10 cellular contexts compared by ENCODE assay signal in the genomic region with DNA sequence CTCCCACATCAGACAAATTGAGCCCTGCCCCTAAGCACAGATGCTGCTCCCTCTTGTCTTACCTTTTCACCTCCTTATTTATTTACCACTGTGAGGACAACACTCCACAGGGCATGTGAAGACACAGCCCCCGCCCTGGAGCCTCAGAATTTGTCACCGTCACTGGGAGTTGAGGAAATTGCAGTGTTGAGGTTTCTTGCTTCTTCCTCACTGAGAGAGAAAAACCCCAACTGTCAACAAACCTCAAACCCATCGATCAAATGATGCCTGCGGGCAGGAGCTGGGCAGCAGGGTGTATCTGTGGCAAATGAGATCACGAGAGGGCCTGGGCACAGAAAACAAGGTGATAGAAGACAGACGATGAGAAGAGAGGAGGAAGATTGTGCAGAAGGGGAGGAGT. TPM values are rescaled to one million over a fixed set of nuclear protein-coding genes. Genes with fewer than 3 reads are reported as not detected.
DNase-seq lines count a peak whose midpoint lies in the region; ATAC-seq, FAIRE-seq and TF ChIP-seq lines count a peak whose summit lies in the region.
"Had no signal": no experiment of that assay in that cellular context is flagged by ENCODE, and none has a peak within 500 bp of the region (broad histone marks: within the 10 kb centered on the region; RNA-seq: fewer than 3 reads in every experiment).

No MANE protein-coding gene starts in this region.

- TF ChIP-seq EP300 in HepG2 (IDR thresholded peaks at IDR 0.05; ENCODE audit: low read depth in 2 of 2, low read length in 2 of 2) (no peak), HepG2 (CRISPR knock-in tag; IDR thresholded peaks at IDR 0.05; ENCODE audit: borderline replicate concordance) (no peak), sigmoid colon (IDR thresholded peaks at IDR 0.05) (no peak)

- ATAC-seq in right lobe of liver (peak; percentile 9 to 42 (median 19)), HepG2 (no peak), HG02588 (IDR thresholded peaks at IDR 0.05; ENCODE audit: unreplicated experiment) (no peak)
- ATAC-seq: HCT116 had no signal

- H3K4me3 ChIP-seq in right lobe of liver (no peak overlapping the region), HepG2 (replicated peaks in 1 of 3; ENCODE audit: insufficient read depth in 1 of 3, low read depth in 2 of 3, low read length in 3 of 3) (no peak overlapping the region), esophagus (ENCODE audit: low read depth in 1 of 2, low read length in 2 of 2) (no peak overlapping the region), sigmoid colon (no peak overlapping the region)

- CTCF ChIA-PET in HepG2 (lab: Yijun Ruan, JAX; ENCODE audit: low intra/inter-chr PET ratio, low total read pairs) = no interaction called here

- no peak for DNase-seq in right lobe of liver
- DNase-seq in HepG2 (ENCODE audit: low spot score) = no peak
- DNase-seq in T1000 (lab: John Stamatoyannopoulos, UW) = peak; percentile 15
- DNase-seq in NCI-H526 treated with DMSO at 0.1 percent for 48 hours (lab: John Stamatoyannopoulos, UW) = no peak
- DNase-seq in sigmoid colon = no peak
- no peak for DNase-seq in NCI-H2227 treated with DMSO at 0.1 percent for 48 hours (lab: John Stamatoyannopoulos, UW)
- DNase-seq: activated B cell treated with CpG ODN at 0.5 μM for 24 hours had no signal

- 42% methylated on average over 6 of the region's 6 CpGs for WGBS in right lobe of liver (ENCODE audit: insufficient coverage, low coverage, low lambda C conversion rate, missing lambda C conversion rate)
- WGBS in HepG2 (ENCODE audit: low lambda C conversion rate) = 12% methylated on average over 6 of the region's 6 CpGs
- 29 to 46% methylated on average over 6 of the region's 6 CpGs for WGBS in esophagus, 2 donors
- WGBS in sigmoid colon, 2 donors = 45 to 78% methylated on average over 6 of the region's 6 CpGs

- H3K9me3 ChIP-seq in right lobe of liver = no peaks in the 10 kb centered on the region
- no peaks in the 10 kb centered on the region for H3K9me3 ChIP-seq in HepG2 (ENCODE audit: low read length)
- H3K9me3 ChIP-seq in esophagus (ENCODE audit: control insufficient read depth in 2 of 2, insufficient read depth in 1 of 2, low read depth in 1 of 2, low read length in 1 of 2) = no peaks in the 10 kb centered on the region
- H3K9me3 ChIP-seq in sigmoid colon = no peaks in the 10 kb centered on the region

- no peak overlapping the region for H3K9ac ChIP-seq in HepG2 (ENCODE audit: insufficient read depth, low read depth, low read length)

- no peaks in the 10 kb centered on the region for H3K79me2 ChIP-seq in HepG2 (ENCODE audit: insufficient read depth, low read length)

- H3K36me3 ChIP-seq in right lobe of liver (no peaks in the 10 kb centered on the region), HepG2 (replicated peaks in 1 of 2; ENCODE audit: control insufficient read depth in 1 of 2, insufficient read depth in 2 of 2, low read length in 2 of 2) (no peaks in the 10 kb centered on the region), esophagus (ENCODE audit: control insufficient read depth in 2 of 2, insufficient read depth in 2 of 2, low read length in 1 of 2) (no peaks in the 10 kb centered on the region), sigmoid colon (no peaks in the 10 kb centered on the region)

- H3K27ac ChIP-seq in right lobe of liver = no peak overlapping the region
- no peak overlapping the region for H3K27ac ChIP-seq in HepG2 (ENCODE audit: extremely low read length, insufficient read depth, low read length)
- H3K27ac ChIP-seq in esophagus (ENCODE audit: low read depth in 2 of 2, low read length in 1 of 2) = peak overlapping the region; percentile 44 to 78
- peak overlapping the region in 1 of 4 donors; percentile 49 for H3K27ac ChIP-seq in sigmoid colon

- intact Hi-C loops in right lobe of liver (cut with DNase I) = loop anchor here (5.0 kb wide), 2 partner anchors 84 to 89 kb away; no protein-coding TSS in a partner anchor
- intact Hi-C loops in HepG2 (cut with micrococcal nuclease; ENCODE audit: unreplicated experiment) = loop anchor here (5.0 kb wide), 1 partner anchor 219 kb away; no protein-coding TSS in a partner anchor
- intact Hi-C loops in sigmoid colon (cut with DNase I) = loop anchor here (5.0 to 10.0 kb wide), 2 partner anchors 74 to 241 kb away; partner anchors contain the start of gene CHURC1

- no peak for TF ChIP-seq RAD21 in HepG2 (CRISPR knock-in tag; IDR thresholded peaks at IDR 0.05)

- H3K4me2 ChIP-seq in HepG2 (ENCODE audit: low read depth, low read length) = no peak overlapping the region

- no TSS peak for BruUV-seq in HepG2 (replicated peaks; lab: Mats Ljungman, UMichigan)

- no peak for TF ChIP-seq POLR2A in right lobe of liver (IDR thresholded peaks at IDR 0.05)
- TF ChIP-seq POLR2A in HepG2 (IDR thresholded peaks at IDR 0.05; ENCODE audit: insufficient read depth in 1 of 2, low read depth in 2 of 2, low read length in 2 of 2) = no peak
- no peak for TF ChIP-seq POLR2A in sigmoid colon (IDR thresholded peaks at IDR 0.05)

- FAIRE-seq in HepG2 (lab: Jason Lieb, UNC) = no peak

- POLR2A ChIA-PET in HepG2 (lab: Yijun Ruan, JAX) = no interaction called here

- no peaks in the 10 kb centered on the region for H4K20me1 ChIP-seq in HepG2 (ENCODE audit: insufficient read depth, low read length)

- in situ Hi-C loops in HepG2 (cut with HindIII; ENCODE audit: extremely low pct_ligation_motif_present, low pct_unique_long_range_greater_than_20kb) = loop anchor here (5.0 to 25.0 kb wide), 2 partner anchors 84 to 214 kb away; partner anchors contain the start of gene SPTB

- H3K4me1 ChIP-seq in right lobe of liver (peaks cover 0 to 12% (median 0%) of the 10 kb centered on the region in 4 donors), HepG2 (ENCODE audit: insufficient read depth, low read length) (peaks cover 4% of the 10 kb centered on the region; the same call in 1 of the 2 replicates), esophagus (ENCODE audit: control insufficient read depth in 2 of 2, insufficient read depth in 2 of 2, low read length in 1 of 2) (peaks cover 0 to 3% of the 10 kb centered on the region in 2 donors), sigmoid colon (peaks cover 0 to 20% (median 11%) of the 10 kb centered on the region in 4 donors)

- H2AFZ ChIP-seq in HepG2 (ENCODE audit: low read length) = no peak overlapping the region

- no peaks in the 10 kb centered on the region for H3K27me3 ChIP-seq in right lobe of liver
- H3K27me3 ChIP-seq in HepG2 (ENCODE audit: control insufficient read depth in 1 of 2, insufficient read depth in 2 of 2, low read length in 2 of 2) = peaks cover 1 to 21% of the 10 kb centered on the region in 2 experiments; a peak in 3 of 5 replicates
- H3K27me3 ChIP-seq in esophagus (ENCODE audit: control insufficient read depth in 1 of 2, insufficient read depth in 2 of 2, low read length in 2 of 2) = no peaks in the 10 kb centered on the region
- peaks cover 0 to 2% (median 0%) of the 10 kb centered on the region in 3 donors for H3K27me3 ChIP-seq in sigmoid colon

- TF ChIP-seq CTCF in right lobe of liver (IDR thresholded peaks at IDR 0.05) (no peak), HepG2 (CRISPR knock-in tag; IDR thresholded peaks at IDR 0.05) (no peak), sigmoid colon (IDR thresholded peaks at IDR 0.05) (no peak)

TF ChIP-seq in HepG2, 621 proteins besides CTCF, POLR2A, EP300 and RAD21 (continues in another document):
- no peak for TF ChIP-seq ZFP82 (CRISPR knock-in tag; IDR thresholded peaks at IDR 0.05; ENCODE audit: borderline replicate concordance)

RNA-seq across cellular contexts. Expression of gene PLEKHG3, which starts 30.5 kb away (rescaled TPM):
- total RNA-seq in right lobe of liver = 10 to 100 TPM; 25.4 to 49.1 (median 28.0) TPM
- total RNA-seq in HepG2 (2016; rRNA removed; fragmentation: Illumina TruSeq; extraction: Trizol) = 9.5 and 9.8 TPM in 2 replicates
- 0.61 and 0.88 TPM in 2 replicates for total RNA-seq in HepG2 (2016; cell fraction: cytosol; rRNA removed; fragmentation: Illumina TruSeq; extraction: Trizol; ENCODE audit: low read depth)
- total RNA-seq in HepG2 (2016; cell fraction: insoluble cytoplasmic fraction; rRNA removed; fragmentation: Illumina TruSeq; extraction: Trizol) = 7.2 and 11.8 TPM in 2 replicates
- 5.6 and 6.4 TPM in 2 replicates for total RNA-seq in HepG2 (2016; cell fraction: membrane; rRNA removed; fragmentation: Illumina TruSeq; extraction: Trizol)
- total RNA-seq in HepG2 (2016; cell fraction: nucleus; rRNA removed; fragmentation: Illumina TruSeq; extraction: Trizol) = 9.3 and 10.4 TPM in 2 replicates
- 7.1 and 7.2 TPM in 2 replicates for polyA plus RNA-seq in HepG2 (2011; rRNA removed)
- polyA plus RNA-seq in HepG2 (2011; cell fraction: cytosol; rRNA removed) = 2.7 and 5.6 TPM in 2 replicates
- polyA plus RNA-seq in HepG2 (2011; cell fraction: nucleus; rRNA removed) = 13.8 and 16.9 TPM in 2 replicates
- polyA plus RNA-seq in HepG2 (2012) = 5.4 and 8.7 TPM in 2 replicates
- 0.60 and 0.61 TPM in 2 replicates for polyA plus RNA-seq in HepG2 (2016; cell fraction: cytosol; fragmentation: Illumina TruSeq; extraction: Trizol; ENCODE audit: low read depth)
- polyA plus RNA-seq in HepG2 (2016; cell fraction: insoluble cytoplasmic fraction; fragmentation: Illumina TruSeq; extraction: Trizol; ENCODE audit: low read depth) = 6.0 and 8.8 TPM in 2 replicates
- 2.1 and 2.2 TPM in 2 replicates for polyA plus RNA-seq in HepG2 (2016; cell fraction: membrane; fragmentation: Illumina TruSeq; extraction: Trizol; ENCODE audit: low read depth)
- polyA plus RNA-seq in HepG2 (2016; cell fraction: nucleus; fragmentation: Illumina TruSeq; extraction: Trizol; ENCODE audit: insufficient read depth, low read depth) = 28.5 and 30.1 TPM in 2 replicates
- 9.5 and 51.9 TPM in 2 replicates for polyA minus RNA-seq in HepG2 (2011; rRNA and poly(A)+ RNA removed; ENCODE audit: low replicate concordance)
- 4.6 and 5.4 TPM in 2 replicates for polyA minus RNA-seq in HepG2 (2011; cell fraction: cytosol; rRNA and poly(A)+ RNA removed)
- polyA minus RNA-seq in HepG2 (2011; cell fraction: nucleus; rRNA and poly(A)+ RNA removed) = 5.1 and 12.0 TPM in 2 replicates
- polyA plus RNA-seq in esophagus = 10 to 100 TPM; 23.1 to 27.1 TPM
- 10 to 100 TPM; 34.4 to 67.9 (median 52.3) TPM for total RNA-seq in sigmoid colon
- polyA plus RNA-seq in sigmoid colon = 10 to 100 TPM; 16.9 to 26.8 (median 17.4) TPM

Comparison
In these comparisons a context has a peak if more than half of its experiments do, and no peak if none do; other contexts are left out.
1. ATAC-seq: peak in right lobe of liver (4 of 4); none in HepG2 (single experiment) and HG02588 (single experiment).
2. H3K27ac ChIP-seq: peak in esophagus (2 of 2); none in right lobe of liver (0 of 3) and HepG2 (single experiment).